ENCODE assay signal across 24 cellular contexts in the genomic region with DNA sequence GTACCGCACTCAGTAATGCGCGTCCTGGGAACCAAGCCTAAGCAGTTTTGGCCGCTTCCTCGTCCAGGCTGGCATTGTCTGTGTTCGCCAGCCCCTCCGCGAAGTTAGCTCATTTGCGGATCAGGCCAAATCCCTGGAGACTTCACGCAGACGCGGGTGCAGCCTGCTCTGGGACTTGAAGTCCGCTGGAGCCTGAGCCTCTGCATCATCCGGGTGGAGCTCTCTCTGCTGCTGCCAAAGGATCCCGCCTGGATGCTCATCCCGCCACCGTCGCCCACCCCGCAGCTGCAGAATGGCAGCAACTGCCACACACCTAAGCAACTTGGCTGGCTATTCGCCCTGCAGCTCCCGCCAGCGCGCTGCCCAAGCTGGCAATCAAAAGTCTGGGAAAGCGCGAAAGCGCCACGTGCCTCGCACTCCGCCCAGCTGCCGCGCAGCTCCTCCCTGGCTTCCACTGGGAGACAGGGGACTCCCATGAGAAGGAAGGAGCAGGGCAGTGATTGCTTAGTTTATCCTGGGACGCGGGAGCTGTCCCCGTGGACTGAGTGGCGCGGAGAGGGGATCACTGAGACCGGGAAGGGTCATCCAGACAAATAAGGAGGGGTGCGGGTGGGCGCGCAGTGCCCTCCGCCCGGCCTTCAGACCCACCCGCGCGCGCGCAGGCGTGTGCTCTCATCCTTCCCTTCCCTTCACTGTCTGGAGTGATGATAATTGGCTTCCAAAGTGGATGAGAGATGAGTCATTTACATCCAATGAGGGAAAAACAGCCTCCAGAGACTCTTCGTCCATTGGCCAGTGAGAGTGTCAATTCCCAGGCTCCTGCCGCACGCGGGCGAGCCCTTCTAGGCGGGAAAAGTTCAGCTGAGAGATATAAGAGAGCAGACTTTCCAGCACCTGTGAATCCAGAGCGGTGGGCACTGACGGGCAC. TPM values are rescaled to one million over a fixed set of nuclear protein-coding genes. Genes with fewer than 3 reads are reported as not detected.
DNase-seq lines count a peak whose midpoint lies in the region; FAIRE-seq lines count a peak whose summit lies in the region.
"Had no signal": no experiment of that assay in that cellular context is flagged by ENCODE, and none has a peak within 500 bp of the region (broad histone marks: within the 10 kb centered on the region; RNA-seq: fewer than 3 reads in every experiment).

No MANE protein-coding gene starts in this region.

- H2AFZ ChIP-seq in ACC112 (ENCODE audit: low read length, unreplicated experiment): peak overlapping the region; percentile 4
- no peak overlapping the region for H2AFZ ChIP-seq in neuron (ENCODE audit: low read depth, low read length)

- no peaks in the 10 kb centered on the region for H3K79me2 ChIP-seq in ACC112 (ENCODE audit: control insufficient read depth, insufficient read depth, low read length, unreplicated experiment)

- WGBS in small intestine, 3 donors: 50 to 57% (median 52%) methylated on average over 55 to 56 of the region's 56 CpGs

- H3K36me3 ChIP-seq in ACC112 (ENCODE audit: insufficient read depth, low read length): no peaks in the 10 kb centered on the region
- no peaks in the 10 kb centered on the region for H3K36me3 ChIP-seq in neuron (ENCODE audit: insufficient read depth, low read length)
- no peaks in the 10 kb centered on the region for H3K36me3 ChIP-seq in small intestine (ENCODE audit: control insufficient read depth in 2 of 2, insufficient read depth in 2 of 2, low read length in 2 of 2)
- H3K36me3 ChIP-seq: esophagus squamous epithelium, neutrophil had no signal

- no peak for FAIRE-seq in small intestine (lab: Jason Lieb, UNC)

- H3K27me3 ChIP-seq in ACC112 (ENCODE audit: insufficient read depth, low read length) (peaks cover 81% of the 10 kb centered on the region), neuron (ENCODE audit: insufficient read depth, low read length) (peaks cover 9% of the 10 kb centered on the region), small intestine (ENCODE audit: control insufficient read depth in 2 of 2, insufficient read depth in 2 of 2, low read length in 2 of 2) (peaks cover 0 to 5% of the 10 kb centered on the region in 2 donors)
- H3K27me3 ChIP-seq: body of pancreas had no signal

- H3K27ac ChIP-seq in ACC112 (ENCODE audit: low read depth, low read length): no peak overlapping the region
- no peak overlapping the region for H3K27ac ChIP-seq in small intestine (ENCODE audit: low read depth in 1 of 2, low read length in 1 of 2)
- H3K27ac ChIP-seq: body of pancreas, esophagus squamous epithelium, neutrophil had no signal

- H3K4me1 ChIP-seq in ACC112 (ENCODE audit: control insufficient read depth, insufficient read depth, low read length, unreplicated experiment) (no peaks in the 10 kb centered on the region), neuron (ENCODE audit: insufficient read depth, low read length) (no peaks in the 10 kb centered on the region), small intestine (ENCODE audit: control insufficient read depth in 2 of 2, insufficient read depth in 1 of 2, low read depth in 1 of 2, low read length in 1 of 2) (no peaks in the 10 kb centered on the region)

- in situ Hi-C loops in ACHN (cut with HindIII; ENCODE audit: low pct_ligation_motif_present, low pct_unique_long_range_greater_than_20kb, low sequenced_read_pairs): no loop called here

- H3K9me3 ChIP-seq in neuron (ENCODE audit: low read length) (no peaks in the 10 kb centered on the region), small intestine (ENCODE audit: control insufficient read depth, low read depth) (no peaks in the 10 kb centered on the region)
- H3K9me3 ChIP-seq: body of pancreas, esophagus squamous epithelium, neutrophil had no signal

- peak; percentile 7 for DNase-seq in M059J (ENCODE audit: low read depth)
- peak; percentile 34 for DNase-seq in astrocyte of the hippocampus (ENCODE audit: low read depth, low spot score)
- DNase-seq in small intestine: no peak
- DNase-seq in NCI-H2171 treated with DMSO at 0.1 percent for 48 hours (lab: John Stamatoyannopoulos, UW): no peak
- no peak for DNase-seq in stimulated activated CD4-positive, alpha-beta T cell treated with anti-CD3 and anti-CD28 coated beads, Interleukin-4, amount 100 ng/mL, for 4 hours
- no peak for DNase-seq in ACHN
- DNase-seq: activated CD4-positive, alpha-beta T cell treated with anti-CD3 and anti-CD28 coated beads, Interleukin-2, amount 10 ng/mL, durations not matched to agents 24 days and 14 days; activated CD8-positive, alpha-beta memory T cell treated with anti-CD3 and anti-CD28 coated beads, Interleukin-2, amount 10 ng/mL, durations not matched to agents 7 days and 5 days; body of pancreas; C1 segment of cervical spinal cord; effector memory CD8-positive, alpha-beta T cell; esophagus squamous epithelium; GF-D8; Kasumi-1; left ventricle myocardium superior; NCI-H1048; NCI-H2029 treated with DMSO at 0.1 percent for 48 hours; NCI-H510A treated with DMSO at 0.1 percent for 48 hours; stimulated activated CD4-positive, alpha-beta T cell treated with anti-CD3 and anti-CD28 coated beads, Interleukin-12 subunit alpha, Interleukin-12 subunit beta, amount 100 ng/mL, for 4 hours had no signal

- H3K4me3 ChIP-seq in ACC112 (ENCODE audit: low read depth, low read length): no peak overlapping the region
- peak overlapping the region; percentile 38 for H3K4me3 ChIP-seq in neuron (ENCODE audit: low read length)
- no peak overlapping the region for H3K4me3 ChIP-seq in small intestine (ENCODE audit: low read depth in 1 of 2, low read length in 2 of 2)
- H3K4me3 ChIP-seq: body of pancreas, esophagus squamous epithelium had no signal

RNA-seq across cellular contexts. Expression of a gene that starts 23.2 kb away (rescaled TPM):
- total RNA-seq in M059J (2014; rRNA removed; shearing (Covaris generic)): not detected in 2 replicates
- polyA plus RNA-seq in small intestine: not detected
- total RNA-seq: activated CD4-positive, alpha-beta T cell treated with anti-CD3 and anti-CD28 coated beads, Interleukin-2, amount 10 ng/mL, durations not matched to agents 24 days and 14 days; activated CD8-positive, alpha-beta memory T cell treated with anti-CD3 and anti-CD28 coated beads, Interleukin-2, amount 10 ng/mL, durations not matched to agents 7 days and 5 days; body of pancreas; esophagus squamous epithelium; left ventricle myocardium superior; mucosa of gallbladder; ureter had no signal

RNA-seq across cellular contexts. Expression of a gene that starts 44.2 kb away (rescaled TPM):
- 42.2 and 44.2 TPM in 2 replicates for total RNA-seq in M059J (2014; rRNA removed; shearing (Covaris generic))
- polyA plus RNA-seq in small intestine: 1 to 10 TPM in 1 of 3 donors, under 1 TPM in 2; 0.54 to 5.9 (median 0.89) TPM

Comparison
In these comparisons a context has a peak if more than half of its experiments do, and no peak if none do; other contexts are left out.
1. DNase-seq: peak in M059J (single experiment) and astrocyte of the hippocampus (single experiment); none in small intestine (single experiment), NCI-H2171 treated with DMSO at 0.1 percent for 48 hours (single experiment), stimulated activated CD4-positive, alpha-beta T cell treated with anti-CD3 and anti-CD28 coated beads, Interleukin-4, amount 100 ng/mL, for 4 hours (0 of 2) and ACHN (single experiment).